ENCODE assay signal across 17 cellular contexts in the genomic region with DNA sequence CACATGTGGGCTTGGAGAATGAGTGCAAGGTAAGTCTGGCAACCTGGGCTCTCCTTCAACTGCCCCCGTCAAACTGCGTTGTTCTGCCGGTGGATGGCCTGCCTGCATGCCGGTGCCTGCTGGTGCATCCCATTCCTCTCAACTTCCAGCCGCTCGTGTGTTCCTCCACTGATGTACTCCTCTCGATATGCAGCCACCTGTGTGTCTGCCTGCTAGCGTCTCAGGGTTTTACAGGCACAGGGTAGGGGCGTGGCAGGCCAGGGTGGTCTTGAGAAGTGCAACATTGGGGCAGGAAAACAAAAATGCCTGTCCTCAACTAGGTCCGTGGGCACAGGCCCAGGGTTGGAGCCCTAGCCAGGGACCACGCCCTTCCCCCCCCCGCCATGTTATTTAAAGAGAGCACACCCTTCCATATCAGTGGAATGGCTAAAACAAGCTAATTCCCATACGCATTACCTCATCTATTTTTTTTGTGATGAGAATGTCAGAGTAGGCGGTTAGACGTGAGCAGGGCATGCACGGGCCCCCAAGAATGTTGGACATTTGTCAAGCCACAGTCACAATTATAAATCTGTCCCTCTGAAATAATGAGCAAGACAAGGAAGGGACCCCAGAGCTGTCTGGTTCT. TPM values are rescaled to one million over a fixed set of nuclear protein-coding genes. Genes with fewer than 3 reads are reported as not detected.
DNase-seq lines count a peak whose midpoint lies in the region; ATAC-seq and TF ChIP-seq lines count a peak whose summit lies in the region.
"Had no signal": no experiment of that assay in that cellular context is flagged by ENCODE, and none has a peak within 500 bp of the region (broad histone marks: within the 10 kb centered on the region; RNA-seq: fewer than 3 reads in every experiment).

No MANE protein-coding gene starts in this region.

- no peak overlapping the region for H3K4me2 ChIP-seq in trophoblast cell (ENCODE audit: low read length)

- H3K4me3 Mint-ChIP-seq in IgD-negative memory B cell, result peak overlapping the region in 2 of 4 donors; percentile 60 to 77
- no peak overlapping the region for H3K4me3 Mint-ChIP-seq in WTC11
- H3K4me3 Mint-ChIP-seq: mesothelial cell of epicardium had no signal

- no peaks in the 10 kb centered on the region for H3K79me2 ChIP-seq in trophoblast cell (ENCODE audit: control insufficient read depth, insufficient read depth, low read length, poor library complexity)

- H3K27ac ChIP-seq in coronary artery (peak overlapping the region; percentile 20 to 21), trophoblast cell (ENCODE audit: low read depth, low read length) (no peak overlapping the region)

- no peak overlapping the region for H2BK120ac ChIP-seq in trophoblast cell (ENCODE audit: insufficient read depth, low read length, poor library complexity)

- DNase-seq in activated CD8-positive, alpha-beta memory T cell treated with anti-CD3 and anti-CD28 coated beads for 24 hours, result peak; percentile 53
- DNase-seq in activated CD8-positive, alpha-beta memory T cell treated with anti-CD3 and anti-CD28 coated beads, Interleukin-2, amount 50 U/mL, for 48 hours, result no peak
- DNase-seq in coronary artery (ENCODE audit: low spot score) (no peak), trophoblast cell (no peak), NCI-H510A (lab: John Stamatoyannopoulos, UW) (no peak), WTC11 (ENCODE audit: low spot score) (no peak)
- DNase-seq: glutamatergic neuron; NCI-H1930; NCI-H524; nucleus accumbens; stimulated activated CD4-positive, alpha-beta T cell treated with anti-CD3 and anti-CD28 coated beads, Interleukin-4, amount 100 ng/mL, for 4 hours had no signal

- no peaks in the 10 kb centered on the region for H3K4me1 ChIP-seq in trophoblast cell (ENCODE audit: control insufficient read depth in 1 of 2, insufficient read depth in 2 of 2, low read length in 2 of 2)

- H3K36me3 ChIP-seq in trophoblast cell (ENCODE audit: control insufficient read depth in 1 of 2, insufficient read depth in 2 of 2, low read length in 2 of 2), result no peaks in the 10 kb centered on the region

- POLR2A ChIA-PET in WTC11 (lab: Charles Lee), result interaction anchor here (0.6 kb wide), 1 partner anchor 51 kb away, joined by 8 read pairs; no protein-coding TSS in a partner anchor

- H3K4me3 ChIP-seq in coronary artery (no peak overlapping the region), trophoblast cell (ENCODE audit: low read depth, low read length) (peak overlapping the region; percentile 6)

- H3K4ac ChIP-seq in trophoblast cell (ENCODE audit: low read depth, low read length), result no peak overlapping the region

- no peak overlapping the region for H4K12ac ChIP-seq in trophoblast cell (ENCODE audit: low read depth, low read length)

- H3K27me3 ChIP-seq in trophoblast cell (ENCODE audit: insufficient read depth, low read length), result no peaks in the 10 kb centered on the region

- H2BK12ac ChIP-seq in trophoblast cell (ENCODE audit: low read length), result no peak overlapping the region

- H4K91ac ChIP-seq in trophoblast cell (ENCODE audit: low read depth, low read length), result no peak overlapping the region

- WGBS in trophoblast cell (ENCODE audit: extremely low coverage, insufficient coverage, insufficient read length), result no CpG with 5 or more reads among the region's 16 CpGs

- H3K36me3 Mint-ChIP-seq in IgD-negative memory B cell (no peaks in the 10 kb centered on the region), WTC11 (peaks cover 10% of the 10 kb centered on the region)
- H3K36me3 Mint-ChIP-seq: mesothelial cell of epicardium had no signal

- H3K9me3 Mint-ChIP-seq in IgD-negative memory B cell, result peaks cover 1 to 4% (median 4%) of the 10 kb centered on the region in 3 donors
- H3K9me3 Mint-ChIP-seq in WTC11, result peaks cover 14% of the 10 kb centered on the region

- no peak overlapping the region for H3K23ac ChIP-seq in trophoblast cell (ENCODE audit: low read length)

- TF ChIP-seq CTCF in coronary artery (IDR thresholded peaks at IDR 0.05) (no peak), WTC11 (IDR thresholded peaks at IDR 0.05) (no peak)

- H3K27ac Mint-ChIP-seq in IgD-negative memory B cell (peak overlapping the region in 2 of 3 donors; percentile 21 to 39), WTC11 (no peak overlapping the region)
- H3K27ac Mint-ChIP-seq: mesothelial cell of epicardium had no signal

- no peak overlapping the region for H3K9ac ChIP-seq in trophoblast cell (ENCODE audit: low read length)

- H3K14ac ChIP-seq in trophoblast cell (ENCODE audit: low read length), result no peak overlapping the region

- no peak overlapping the region for H2AK5ac ChIP-seq in trophoblast cell (ENCODE audit: low read length)

- H4K8ac ChIP-seq in trophoblast cell (ENCODE audit: low read depth, low read length), result no peak overlapping the region

- H2AFZ ChIP-seq in trophoblast cell (ENCODE audit: insufficient read depth, low read length, poor library complexity), result no peak overlapping the region

- H3K9me3 ChIP-seq in trophoblast cell (ENCODE audit: insufficient read depth, low read depth, low read length), result no peaks in the 10 kb centered on the region

- H3K4me1 Mint-ChIP-seq in IgD-negative memory B cell, result peaks cover 34 to 41% (median 34%) of the 10 kb centered on the region in 3 donors
- peaks cover 14% of the 10 kb centered on the region for H3K4me1 Mint-ChIP-seq in WTC11

- no peaks in the 10 kb centered on the region for H3K79me1 ChIP-seq in trophoblast cell (ENCODE audit: low read length)

- CTCF ChIA-PET in WTC11 (lab: Charles Lee), result interaction anchor here (0.6 to 11.2 kb wide), 4 partner anchors 10 to 155 kb away, joined by 3 to 114 read pairs (median 4); no protein-coding TSS in a partner anchor

- no peak for ATAC-seq in HG02642 (IDR thresholded peaks at IDR 0.05; ENCODE audit: poor library complexity, unreplicated experiment)
- ATAC-seq in WTC11, result no peak
- ATAC-seq: SK-N-SH treated with all-trans-retinoic acid at 6 μM for 48 hours had no signal

- H3K27me3 Mint-ChIP-seq in IgD-negative memory B cell (no peaks in the 10 kb centered on the region), WTC11 (ENCODE audit: low read depth) (no peaks in the 10 kb centered on the region)

- no peak overlapping the region for H2BK5ac ChIP-seq in trophoblast cell (ENCODE audit: low read depth, low read length, poor library complexity)

- no peak overlapping the region for H3K18ac ChIP-seq in trophoblast cell (ENCODE audit: low read length)

TF ChIP-seq in WTC11, 78 proteins besides CTCF, POLR2A, EP300 and RAD21 (continues in another document):
- no peak for TF ChIP-seq NFYB (CRISPR knock-in tag; conservative IDR thresholded peaks at IDR 0.05; ENCODE audit: low read depth)
- TF ChIP-seq ZNF317 (CRISPR knock-in tag; IDR thresholded peaks at IDR 0.05; ENCODE audit: borderline replicate concordance, low read depth), result no peak
- no peak for TF ChIP-seq ZNF263 (CRISPR knock-in tag; IDR thresholded peaks at IDR 0.05; ENCODE audit: low read depth)
- TF ChIP-seq JAZF1 (CRISPR knock-in tag; IDR thresholded peaks at IDR 0.05), result no peak
- no peak for TF ChIP-seq CBFB (CRISPR knock-in tag; IDR thresholded peaks at IDR 0.05; ENCODE audit: low read depth)
- TF ChIP-seq, protein P1, sequence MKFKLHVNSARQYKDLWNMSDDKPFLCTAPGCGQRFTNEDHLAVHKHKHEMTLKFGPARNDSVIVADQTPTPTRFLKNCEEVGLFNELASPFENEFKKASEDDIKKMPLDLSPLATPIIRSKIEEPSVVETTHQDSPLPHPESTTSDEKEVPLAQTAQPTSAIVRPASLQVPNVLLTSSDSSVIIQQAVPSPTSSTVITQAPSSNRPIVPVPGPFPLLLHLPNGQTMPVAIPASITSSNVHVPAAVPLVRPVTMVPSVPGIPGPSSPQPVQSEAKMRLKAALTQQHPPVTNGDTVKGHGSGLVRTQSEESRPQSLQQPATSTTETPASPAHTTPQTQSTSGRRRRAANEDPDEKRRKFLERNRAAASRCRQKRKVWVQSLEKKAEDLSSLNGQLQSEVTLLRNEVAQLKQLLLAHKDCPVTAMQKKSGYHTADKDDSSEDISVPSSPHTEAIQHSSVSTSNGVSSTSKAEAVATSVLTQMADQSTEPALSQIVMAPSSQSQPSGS (CRISPR knock-in tag; IDR thresholded peaks at IDR 0.05; ENCODE audit: borderline replicate concordance, low read depth), result no peak
- TF ChIP-seq, protein P2, sequence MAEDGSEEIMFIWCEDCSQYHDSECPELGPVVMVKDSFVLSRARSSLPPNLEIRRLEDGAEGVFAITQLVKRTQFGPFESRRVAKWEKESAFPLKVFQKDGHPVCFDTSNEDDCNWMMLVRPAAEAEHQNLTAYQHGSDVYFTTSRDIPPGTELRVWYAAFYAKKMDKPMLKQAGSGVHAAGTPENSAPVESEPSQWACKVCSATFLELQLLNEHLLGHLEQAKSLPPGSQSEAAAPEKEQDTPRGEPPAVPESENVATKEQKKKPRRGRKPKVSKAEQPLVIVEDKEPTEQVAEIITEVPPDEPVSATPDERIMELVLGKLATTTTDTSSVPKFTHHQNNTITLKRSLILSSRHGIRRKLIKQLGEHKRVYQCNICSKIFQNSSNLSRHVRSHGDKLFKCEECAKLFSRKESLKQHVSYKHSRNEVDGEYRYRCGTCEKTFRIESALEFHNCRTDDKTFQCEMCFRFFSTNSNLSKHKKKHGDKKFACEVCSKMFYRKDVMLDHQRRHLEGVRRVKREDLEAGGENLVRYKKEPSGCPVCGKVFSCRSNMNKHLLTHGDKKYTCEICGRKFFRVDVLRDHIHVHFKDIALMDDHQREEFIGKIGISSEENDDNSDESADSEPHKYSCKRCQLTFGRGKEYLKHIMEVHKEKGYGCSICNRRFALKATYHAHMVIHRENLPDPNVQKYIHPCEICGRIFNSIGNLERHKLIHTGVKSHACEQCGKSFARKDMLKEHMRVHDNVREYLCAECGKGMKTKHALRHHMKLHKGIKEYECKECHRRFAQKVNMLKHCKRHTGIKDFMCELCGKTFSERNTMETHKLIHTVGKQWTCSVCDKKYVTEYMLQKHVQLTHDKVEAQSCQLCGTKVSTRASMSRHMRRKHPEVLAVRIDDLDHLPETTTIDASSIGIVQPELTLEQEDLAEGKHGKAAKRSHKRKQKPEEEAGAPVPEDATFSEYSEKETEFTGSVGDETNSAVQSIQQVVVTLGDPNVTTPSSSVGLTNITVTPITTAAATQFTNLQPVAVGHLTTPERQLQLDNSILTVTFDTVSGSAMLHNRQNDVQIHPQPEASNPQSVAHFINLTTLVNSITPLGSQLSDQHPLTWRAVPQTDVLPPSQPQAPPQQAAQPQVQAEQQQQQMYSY (CRISPR knock-in tag; IDR thresholded peaks at IDR 0.05), result no peak
- TF ChIP-seq SP1 (CRISPR knock-in tag; conservative IDR thresholded peaks at IDR 0.05), result no peak
- no peak for TF ChIP-seq RELA (CRISPR knock-in tag; IDR thresholded peaks at IDR 0.05; ENCODE audit: borderline replicate concordance)

RNA-seq across cellular contexts. Expression of a gene that starts 33.2 kb away (rescaled TPM):
- 77.8 TPM for polyA plus RNA-seq in IgD-negative memory B cell
- 72.6 and 74.8 TPM in 2 replicates for polyA plus RNA-seq in trophoblast cell (2013)
- 28.0 to 33.7 TPM (median 32.9 TPM) in 3 replicates for total RNA-seq in WTC11 (2021)

RNA-seq across cellular contexts. Expression of a gene that starts 35.0 kb away (rescaled TPM):
- polyA plus RNA-seq in IgD-negative memory B cell, result 20.1 TPM
- polyA plus RNA-seq in trophoblast cell (2013), result 414 and 460 TPM in 2 replicates
- 39.5 to 43.7 TPM (median 41.6 TPM) in 3 replicates for total RNA-seq in WTC11 (2021)
- total RNA-seq: H4, HT1080 had no signal
